In genomic region chr15:63082366-63082765, GRCh38 we compare ENCODE assay signal across 22 cellular contexts.
"Had no signal": no experiment of that assay in that cellular context is flagged by ENCODE, and none has a peak within 500 bp of the region (broad histone marks: within the 10 kb centered on the region; RNA-seq: fewer than 3 reads in every experiment).

No MANE protein-coding gene starts in this region.

- H3K4me3 ChIP-seq: coronary artery, heart left ventricle, lower lobe of right lung, psoas muscle, smooth muscle cell, suprapubic skin had no signal

- H3K9me3 Mint-ChIP-seq: activated B cell treated with CpG ODN at 0.5 μM for 24 hours; activated T-cell treated with anti-CD3 and anti-CD28 coated beads, Interleukin-2, amount 50 U/mL, for 72 hours; neural crest cell; type B pancreatic cell had no signal

- FAIRE-seq: endothelial cell of umbilical vein, frontal cortex had no signal

- H3K36me3 ChIP-seq: heart left ventricle, lower lobe of right lung, suprapubic skin had no signal

- H3K27ac ChIP-seq: coronary artery, lower lobe of right lung, psoas muscle, suprapubic skin had no signal

- H3K9me3 ChIP-seq: heart left ventricle, lower lobe of right lung, psoas muscle, suprapubic skin had no signal

- ATAC-seq: activated T-cell treated with anti-CD3 and anti-CD28 coated beads, Interleukin-2, amount 50 U/mL, for 72 hours; lower lobe of right lung; psoas muscle; T-helper 17 cell had no signal

- H3K4me1 Mint-ChIP-seq: activated B cell treated with CpG ODN at 0.5 μM for 24 hours, T-helper 17 cell had no signal

- H3K27me3 ChIP-seq: heart left ventricle, suprapubic skin had no signal

- H3K4me2 ChIP-seq: smooth muscle cell had no signal

- H3K36me3 Mint-ChIP-seq: activated naive CD8-positive, alpha-beta T cell; type B pancreatic cell had no signal

- H3K4me3 Mint-ChIP-seq: activated B cell treated with CpG ODN at 0.5 μM for 24 hours; activated naive CD8-positive, alpha-beta T cell; activated T-cell treated with anti-CD3 and anti-CD28 coated beads, Interleukin-2, amount 50 U/mL, for 72 hours; neural crest cell; T-helper 17 cell; type B pancreatic cell had no signal

- H3K27ac Mint-ChIP-seq: activated B cell treated with CpG ODN at 0.5 μM for 24 hours; activated naive CD8-positive, alpha-beta T cell; activated T-cell treated with anti-CD3 and anti-CD28 coated beads, Interleukin-2, amount 50 U/mL, for 72 hours; T-helper 17 cell had no signal

- DNase-seq: activated B cell treated with CpG ODN at 0.5 μM for 24 hours; activated CD4-positive, alpha-beta T cell treated with anti-CD3 and anti-CD28 coated beads for 48 hours; activated CD8-positive, alpha-beta memory T cell treated with anti-CD3 and anti-CD28 coated beads, Interleukin-2, amount 50 U/mL, for 48 hours; activated gamma-delta T cell treated with Interleukin-2 at 50 U/mL for 16 hours; activated T-cell treated with anti-CD3 and anti-CD28 coated beads, Interleukin-2, amount 50 U/mL, for 72 hours; amniotic stem cell; central memory CD4-positive, alpha-beta T cell; lower lobe of right lung; psoas muscle; stimulated activated CD4-positive, alpha-beta T cell treated with anti-CD3 and anti-CD28 coated beads, Interleukin-4, amount 100 ng/mL, for 4 hours; stimulated activated CD8-positive, alpha-beta memory T cell treated with anti-CD3 and anti-CD28 coated beads, Interleukin-4, amount 100 ng/mL, for 48 hours; stimulated activated naive CD4-positive, alpha-beta T cell treated with Interleukin-2 at 50 U/mL for 16 hours; T-helper 17 cell had no signal

- H3K4me1 ChIP-seq: lower lobe of right lung, suprapubic skin had no signal
